ENCODE assay signal across 8 cellular contexts in genomic region chr12:31053944-31054343, GRCh38. TPM values are rescaled to one million over a fixed set of nuclear protein-coding genes. Genes with fewer than 3 reads are reported as not detected.
DNase-seq lines count a peak whose midpoint lies in the region; TF ChIP-seq lines count a peak whose summit lies in the region.
"Not testable (repeated sequence)": the region's sequence is repeated elsewhere in the genome, so short reads cannot be mapped to it uniquely, and the experiment has no call there.

No MANE protein-coding gene starts in this region.

- not testable (repeated sequence) for H3K4me1 ChIP-seq in Caco-2; GM23248 (ENCODE audit: insufficient read depth); tibial nerve
- H3K4me1 ChIP-seq in PC-9 (replicated peaks; ENCODE audit: insufficient read depth), result peaks cover 47% of the 10 kb centered on the region

- H3K79me2 ChIP-seq in GM23248 (ENCODE audit: insufficient read depth); PC-9 (ENCODE audit: low read depth): not testable (repeated sequence)

- POLR2A ChIA-PET in Caco-2 (lab: Charles Lee), result not testable (repeated sequence)
- POLR2A ChIA-PET in PC-9 (lab: Charles Lee; ENCODE audit: unreplicated experiment), result interaction anchor here (0.6 to 0.7 kb wide), 3 partner anchors 20 to 582 kb away, joined by 3 to 8 read pairs (median 7); no protein-coding TSS in a partner anchor

- in situ Hi-C loops in GM23248 (cut with MboI); brain microvascular endothelial cell (cut with HindIII; ENCODE audit: low pct_ligation_motif_present, low sequenced_read_pairs): not testable (repeated sequence)

- not testable (repeated sequence) for H4K20me1 ChIP-seq in GM23248 (ENCODE audit: insufficient read depth); PC-9 (ENCODE audit: insufficient read depth)

- not testable (repeated sequence) for TF ChIP-seq POLR2A in tibial nerve (IDR thresholded peaks at IDR 0.05)

- not testable (repeated sequence) for H3K36me3 Mint-ChIP-seq in Caco-2 (ENCODE audit: insufficient read depth, unreplicated experiment)

- H3K36me3 ChIP-seq in Caco-2 (ENCODE audit: control insufficient read depth, insufficient read depth, low read length); GM23248 (ENCODE audit: low read depth); PC-9 (ENCODE audit: low read depth); brain microvascular endothelial cell (replicated peaks); tibial nerve: not testable (repeated sequence)

- CTCF ChIA-PET in Caco-2 (lab: Charles Lee) (interaction anchor here (0.7 kb wide), 1 partner anchor 32 kb away, joined by 6 read pairs; no protein-coding TSS in a partner anchor), PC-9 (lab: Charles Lee) (interaction anchor here (0.7 kb wide), 1 partner anchor 178 kb away, joined by 3 read pairs; no protein-coding TSS in a partner anchor)

- H3K4me1 Mint-ChIP-seq in Caco-2 (ENCODE audit: low read depth, unreplicated experiment), result not testable (repeated sequence)

- H3K4me3 Mint-ChIP-seq in Caco-2 (ENCODE audit: unreplicated experiment), result not testable (repeated sequence)

- 85 to 93% methylated on average over 1 of the region's 1 CpG for WGBS in GM23248 (ENCODE audit: low coverage in 1 of 2, low lambda C conversion rate in 2 of 2, missing lambda C conversion rate in 2 of 2), 2 experiments
- WGBS in tibial nerve, 2 donors, result 73% methylated on average over 1 of the region's 1 CpG

- not testable (repeated sequence) for H3K27ac Mint-ChIP-seq in Caco-2 (ENCODE audit: unreplicated experiment)

- intact Hi-C loops in Caco-2 (cut with micrococcal nuclease; ENCODE audit: unreplicated experiment), result not testable (repeated sequence)
- intact Hi-C loops in PC-9 (cut with micrococcal nuclease; ENCODE audit: unreplicated experiment), result loop anchor here (5.0 kb wide), 1 partner anchor 202 kb away; no protein-coding TSS in a partner anchor

- H3K9me3 Mint-ChIP-seq in Caco-2 (ENCODE audit: unreplicated experiment), result not testable (repeated sequence)

- BruUV-seq in Caco-2 (replicated peaks; lab: Mats Ljungman, UMichigan); PC-9 (replicated peaks; lab: Mats Ljungman, UMichigan): not testable (repeated sequence)

- H3K27me3 ChIP-seq in Caco-2 (replicated peaks; ENCODE audit: control insufficient read depth, insufficient read depth, low read length); GM23248 (replicated peaks; ENCODE audit: insufficient read depth); PC-9 (ENCODE audit: insufficient read depth, low read depth); brain microvascular endothelial cell (replicated peaks); tibial nerve: not testable (repeated sequence)

- not testable (repeated sequence) for H2AFZ ChIP-seq in GM23248, PC-9

- not testable (repeated sequence) for H3K9me3 ChIP-seq in Caco-2; GM23248 (ENCODE audit: low read depth); PC-9 (ENCODE audit: insufficient read depth, low read depth); tibial nerve

- not testable (repeated sequence) for H3K9me2 ChIP-seq in GM23248 (ENCODE audit: insufficient read depth); PC-9 (ENCODE audit: insufficient read depth)

- TF ChIP-seq CTCF in Caco-2 (IDR thresholded peaks at IDR 0.05; ENCODE audit: insufficient read depth in 1 of 2, low read depth in 1 of 2, low read length in 1 of 2, severe bottlenecking in 1 of 2, unreplicated experiment in 1 of 2) (peak; percentile 3 to 21), PC-9 (conservative IDR thresholded peaks at IDR 0.05) (peak; percentile 67), brain microvascular endothelial cell (IDR thresholded peaks at IDR 0.05; ENCODE audit: low read depth, low read length, missing control alignments) (peak; percentile 29), fibroblast of mammary gland (conservative IDR thresholded peaks at IDR 0.05; ENCODE audit: control insufficient read depth, insufficient read depth, low read depth, low read length) (peak; percentile 25), tibial nerve (IDR thresholded peaks at IDR 0.05) (peak in 3 of 5 experiments; percentile 15 to 26 (median 25))

- not testable (repeated sequence) for H3K27ac ChIP-seq in GM23248, PC-9, brain microvascular endothelial cell, tibial nerve

- H3K9ac ChIP-seq in GM23248, result not testable (repeated sequence)

- DNase-seq in Caco-2; brain microvascular endothelial cell; fibroblast of mammary gland (ENCODE audit: low read depth); tibial nerve (ENCODE audit: low spot score in 2 of 2): not testable (repeated sequence)
- DNase-seq in GM23248, result peak; percentile 19
- peak in 2 of 3 experiments; percentile 7 to 10 for DNase-seq in NCI-H1417 (lab: John Stamatoyannopoulos, UW)
- peak in 1 of 2 experiments; percentile 36 for DNase-seq in PC-9
- DNase-seq in lung microvascular endothelial cell (ENCODE audit: low read depth in 2 of 2), result peak; percentile 29 to 30

- H3F3A ChIP-seq in GM23248 (ENCODE audit: insufficient read depth), result not testable (repeated sequence)
- peaks cover 21% of the 10 kb centered on the region for H3F3A ChIP-seq in PC-9 (ENCODE audit: insufficient read depth, low read depth)

- H3K4me2 ChIP-seq in GM23248 (ENCODE audit: unreplicated experiment); PC-9: not testable (repeated sequence)

- not testable (repeated sequence) for H3K4me3 ChIP-seq in Caco-2 (ENCODE audit: low read depth, low read length); GM23248; PC-9; brain microvascular endothelial cell (ENCODE audit: low read depth, low read length); fibroblast of mammary gland (ENCODE audit: control insufficient read depth, low read depth, low read length); tibial nerve

- not testable (repeated sequence) for TF ChIP-seq EP300 in tibial nerve (IDR thresholded peaks at IDR 0.05)

- H3K27me3 Mint-ChIP-seq in Caco-2 (ENCODE audit: insufficient read depth, unreplicated experiment), result not testable (repeated sequence)

RNA-seq across cellular contexts. Expression of gene DDX11, which starts 19.7 kb away (rescaled TPM):
- 175 and 200 TPM in 2 replicates for total RNA-seq in Caco-2 (2022)
- total RNA-seq in GM23248 (2014; rRNA removed; shearing (Covaris generic)), result 6.1 and 15.9 TPM in 2 replicates
- 5.0 and 5.6 TPM in 2 replicates for polyA plus RNA-seq in GM23248 (2016; fragmentation: Nextera tagmentation; extraction: Ambion mirVana)
- 191 and 196 TPM in 2 replicates for total RNA-seq in PC-9 (2021)
- 7.8 and 8.9 TPM in 2 replicates for total RNA-seq in lung microvascular endothelial cell
- total RNA-seq in tibial nerve, result 10 to 100 TPM in 3 of 4 donors, 1 to 10 TPM in 1; 7.1 to 52.2 (median 40.1) TPM

Comparison
In these comparisons a context has a peak if more than half of its experiments do, and no peak if none do; other contexts are left out.
1. CTCF ChIP-seq: peak in every context shown above with its lines; median percentile 67 in PC-9; 29 in brain microvascular endothelial cell; 25 in fibroblast of mammary gland; 25 in tibial nerve; 12 in Caco-2.